32 cellular contexts compared by ENCODE assay signal in the genomic region with DNA sequence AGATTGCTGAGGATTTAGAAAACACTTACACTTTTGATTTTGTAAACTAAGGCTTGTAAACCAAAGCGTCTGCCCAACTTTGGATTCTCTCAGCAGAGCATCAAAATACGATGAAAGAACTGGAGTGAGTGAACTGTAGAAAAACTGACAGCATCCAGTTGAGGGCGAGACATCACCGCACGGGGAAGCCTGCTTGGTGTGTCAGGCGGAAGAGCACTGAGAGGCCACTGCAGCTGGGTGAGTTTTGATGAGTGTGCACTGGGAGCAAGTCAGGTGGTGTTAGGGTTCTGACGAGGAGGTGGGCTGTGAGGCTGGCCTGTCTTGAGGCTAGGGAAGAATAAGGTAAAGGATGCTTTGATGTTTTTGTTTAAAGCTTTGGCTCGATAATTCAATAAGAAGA. TPM values are rescaled to one million over a fixed set of nuclear protein-coding genes. Genes with fewer than 3 reads are reported as not detected.
"Had no signal": no experiment of that assay in that cellular context is flagged by ENCODE, and none has a peak within 500 bp of the region (broad histone marks: within the 10 kb centered on the region; RNA-seq: fewer than 3 reads in every experiment).

No MANE protein-coding gene starts in this region.

- H3K4me1 Mint-ChIP-seq: memory B cell, naive B cell had no signal

- H3K4me3 Mint-ChIP-seq: dendritic cell treated with granulocyte-macrophage colony-stimulating factor and Interleukin-4, amounts not matched to agents 40 ng/mL and 50 ng/mL, for 4 days; effector memory CD8-positive, alpha-beta T cell; endodermal cell; memory B cell; mesothelial cell of epicardium; naive B cell had no signal

- H3K4me3 ChIP-seq: colonic mucosa, esophagus squamous epithelium, gastrocnemius medialis, heart right ventricle, left lung, lower lobe of right lung, mucosa of descending colon had no signal

- H3K36me3 Mint-ChIP-seq: memory B cell, mesothelial cell of epicardium, naive B cell had no signal

- H3K9me3 ChIP-seq: colonic mucosa, esophagus squamous epithelium, gastrocnemius medialis, lower lobe of right lung, mucosa of descending colon had no signal

- H3K9me3 Mint-ChIP-seq: effector memory CD8-positive, alpha-beta T cell had no signal

- H3K27ac Mint-ChIP-seq: dendritic cell treated with granulocyte-macrophage colony-stimulating factor and Interleukin-4, amounts not matched to agents 40 ng/mL and 50 ng/mL, for 4 days; effector memory CD8-positive, alpha-beta T cell; endodermal cell; memory B cell; mesothelial cell of epicardium had no signal

- H3K27me3 ChIP-seq: colonic mucosa, esophagus squamous epithelium, gastrocnemius medialis, heart right ventricle, left lung had no signal

- DNase-seq: colonic mucosa; cortex of kidney; effector CD8-positive, alpha-beta T cell; effector memory CD8-positive, alpha-beta T cell; endodermal cell; erythroblast; esophagus squamous epithelium; foreskin fibroblast; foreskin melanocyte; gastrocnemius medialis; glutamatergic neuron; head of caudate nucleus; heart right ventricle; hippocampal formation; left cardiac atrium; left lung; left ventricle myocardium superior; lower lobe of right lung; mesendoderm; mucosa of descending colon; naive B cell had no signal

- ATAC-seq: effector memory CD8-positive, alpha-beta T cell; esophagus mucosa; gastrocnemius medialis; heart right ventricle; left cardiac atrium; left lung; left ventricle myocardium superior; lower lobe of right lung; mucosa of descending colon had no signal

- H3K36me3 ChIP-seq: colonic mucosa, esophagus squamous epithelium, gastrocnemius medialis, heart right ventricle, left lung, lower lobe of right lung had no signal

- H3K27ac ChIP-seq: colonic mucosa, epithelial cell of prostate, esophagus squamous epithelium, gastrocnemius medialis, heart right ventricle, left lung, lower lobe of right lung had no signal

- H3K4me1 ChIP-seq: colonic mucosa, gastrocnemius medialis, heart right ventricle, left lung, lower lobe of right lung had no signal

RNA-seq across cellular contexts. Expression of a gene that starts 46.8 kb away (rescaled TPM):
- total RNA-seq: colonic mucosa, dermis microvascular lymphatic vessel endothelial cell, endodermal cell, esophagus squamous epithelium, gastrocnemius medialis, glomerular endothelial cell, heart right ventricle, kidney epithelial cell, left cardiac atrium, left lung, left ventricle myocardium superior, lower leg skin, lower lobe of right lung, lung microvascular endothelial cell, mesothelial cell of epicardium, mucosa of descending colon, myocyte had no signal

RNA-seq across cellular contexts. Expression of a gene that starts 49.0 kb away (rescaled TPM):
- total RNA-seq: colonic mucosa, dermis microvascular lymphatic vessel endothelial cell, gastrocnemius medialis, glomerular endothelial cell, heart right ventricle, kidney epithelial cell, left cardiac atrium, left lung, left ventricle myocardium superior, lower leg skin, lower lobe of right lung, lung microvascular endothelial cell, mesothelial cell of epicardium, mucosa of descending colon, myocyte had no signal
